ENCODE assay signal across 12 cellular contexts in the genomic region with DNA sequence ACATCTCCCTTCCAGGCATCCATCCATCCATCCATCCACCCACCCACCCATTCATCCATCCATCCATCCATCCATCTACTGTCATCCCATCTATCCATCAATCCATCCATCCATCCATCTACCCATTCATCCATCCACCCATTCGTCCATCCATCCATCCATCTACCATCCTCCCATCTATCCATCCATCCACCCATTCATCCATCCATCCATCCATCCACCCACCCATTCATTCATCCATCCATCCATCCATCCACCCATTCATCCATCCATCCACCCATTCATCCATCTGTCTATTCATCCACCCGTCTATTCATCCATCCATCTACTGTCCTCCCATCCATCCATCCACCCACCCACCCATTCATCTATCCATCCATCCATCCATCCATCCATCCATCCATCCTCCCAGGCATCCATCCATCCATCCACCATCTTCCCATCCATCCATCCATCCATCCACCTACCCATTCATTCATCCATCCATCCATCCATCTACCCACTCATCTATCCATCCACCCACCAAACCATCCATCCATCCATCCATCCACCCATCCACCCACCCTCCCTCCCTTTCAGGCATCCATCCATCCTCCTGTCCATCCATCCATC.
"Had no signal": no experiment of that assay in that cellular context is flagged by ENCODE, and none has a peak within 500 bp of the region (broad histone marks: within the 10 kb centered on the region; RNA-seq: fewer than 3 reads in every experiment).

No MANE protein-coding gene starts in this region.

- FAIRE-seq: RCC 7860 had no signal

- H3K9ac ChIP-seq: KMS-11, SK-N-SH had no signal

- H3K9me3 ChIP-seq: SK-N-SH had no signal

- H3K4me2 ChIP-seq: KMS-11, SK-N-SH had no signal

- H3K27ac ChIP-seq: HL-60, KMS-11 had no signal

- DNase-seq: Kasumi-1, MM.1S, NCI-H2081 treated with DMSO at 0.1 percent for 48 hours, NCI-H226, NCI-H446, NCI-H510A, NCI-H524 treated with DMSO at 0.1 percent for 48 hours, SK-N-SH, SW 1271 had no signal
